7 cellular contexts compared by ENCODE assay signal in the genomic region with DNA sequence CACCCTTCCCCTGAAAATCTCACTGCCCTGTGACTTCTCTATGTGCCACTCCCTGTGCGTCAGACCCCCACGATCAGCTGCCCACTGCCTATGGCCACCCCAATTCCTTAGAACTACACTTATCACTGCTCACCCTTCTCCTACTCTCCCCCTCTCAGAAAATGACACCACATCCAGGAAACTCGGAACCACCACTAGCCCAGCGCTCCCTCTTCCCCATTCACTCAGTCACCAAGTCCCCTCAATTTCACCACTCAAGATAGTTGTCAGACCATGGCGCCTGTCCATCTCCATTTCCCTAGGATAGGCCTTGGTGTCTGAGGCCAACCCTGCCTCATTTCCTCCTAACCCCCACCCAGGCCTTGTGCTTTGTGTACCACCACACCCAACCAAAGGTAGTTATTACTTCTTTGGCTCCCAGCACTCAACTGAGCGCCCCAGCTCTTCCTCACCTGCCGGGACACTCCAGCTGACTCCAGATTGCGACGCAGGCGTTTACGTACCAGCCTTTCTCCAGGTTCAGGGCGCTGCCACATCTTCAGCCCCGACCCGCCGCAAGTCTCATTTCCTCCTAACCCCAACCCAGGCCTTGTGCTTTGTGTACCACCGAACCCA. TPM values are rescaled to one million over a fixed set of nuclear protein-coding genes. Genes with fewer than 3 reads are reported as not detected.
A peak's percentile ranks its signal among the peaks of the same experiment; 100 is the strongest.
DNase-seq lines count a peak whose midpoint lies in the region; ATAC-seq lines count a peak whose summit lies in the region.
"Not testable (repeated sequence)": the region's sequence is repeated elsewhere in the genome, so short reads cannot be mapped to it uniquely, and the experiment has no call there.

No MANE protein-coding gene starts in this region.

- peak overlapping the region; percentile 43 for H4K12ac ChIP-seq in trophoblast cell (ENCODE audit: low read depth, low read length)

- not testable (repeated sequence) for H3K79me1 ChIP-seq in trophoblast cell (ENCODE audit: low read length)

- peak; percentile 25 for DNase-seq in NCI-H1105 (lab: John Stamatoyannopoulos, UW)
- not testable (repeated sequence) for DNase-seq in activated T-cell treated with anti-CD3 and anti-CD28 coated beads, Interleukin-2, amount 50 U/mL, for 4 hours; effector memory CD8-positive, alpha-beta T cell; trophoblast cell

- not testable (repeated sequence) for H3K27me3 ChIP-seq in layer of hippocampus (ENCODE audit: control insufficient read depth, insufficient read depth, low read length); trophoblast cell (ENCODE audit: insufficient read depth, low read length)

- H2BK5ac ChIP-seq in trophoblast cell (ENCODE audit: low read depth, low read length, poor library complexity): not testable (repeated sequence)

- WGBS in trophoblast cell (ENCODE audit: extremely low coverage, insufficient coverage, insufficient read length): no CpG with 5 or more reads among the region's 16 CpGs

- not testable (repeated sequence) for H3K27me3 Mint-ChIP-seq in activated T-cell treated with anti-CD3 and anti-CD28 coated beads, Interleukin-2, amount 50 U/mL, for 4 hours (ENCODE audit: low read depth); effector memory CD8-positive, alpha-beta T cell

- peak overlapping the region; percentile 49 for H4K91ac ChIP-seq in trophoblast cell (ENCODE audit: low read depth, low read length)

- H2BK12ac ChIP-seq in trophoblast cell (ENCODE audit: low read length): not testable (repeated sequence)

- not testable (repeated sequence) for H3K23ac ChIP-seq in trophoblast cell (ENCODE audit: low read length)

- peak overlapping the region; percentile 93 for H3K4me3 Mint-ChIP-seq in activated T-cell treated with anti-CD3 and anti-CD28 coated beads, Interleukin-2, amount 50 U/mL, for 4 hours
- peak overlapping the region; percentile 94 to 95 for H3K4me3 Mint-ChIP-seq in effector memory CD8-positive, alpha-beta T cell

- peak overlapping the region; percentile 80 for H3K27ac ChIP-seq in layer of hippocampus (ENCODE audit: low read depth, low read length)
- not testable (repeated sequence) for H3K27ac ChIP-seq in trophoblast cell (ENCODE audit: low read depth, low read length)

- not testable (repeated sequence) for H3K4me1 ChIP-seq in trophoblast cell (ENCODE audit: control insufficient read depth in 1 of 2, insufficient read depth in 2 of 2, low read length in 2 of 2)

- H3K9me3 Mint-ChIP-seq in activated T-cell treated with anti-CD3 and anti-CD28 coated beads, Interleukin-2, amount 50 U/mL, for 4 hours; effector memory CD8-positive, alpha-beta T cell: not testable (repeated sequence)

- H3K9me3 ChIP-seq in trophoblast cell (ENCODE audit: insufficient read depth, low read depth, low read length): not testable (repeated sequence)

- peak overlapping the region; percentile 12 for H2BK120ac ChIP-seq in trophoblast cell (ENCODE audit: insufficient read depth, low read length, poor library complexity)

- peak overlapping the region; percentile 2 for H3K4ac ChIP-seq in trophoblast cell (ENCODE audit: low read depth, low read length)

- H3K4me1 Mint-ChIP-seq in activated T-cell treated with anti-CD3 and anti-CD28 coated beads, Interleukin-2, amount 50 U/mL, for 4 hours (ENCODE audit: low read depth): peaks cover 21% of the 10 kb centered on the region
- peaks cover 15 to 21% of the 10 kb centered on the region in 2 donors for H3K4me1 Mint-ChIP-seq in effector memory CD8-positive, alpha-beta T cell (ENCODE audit: low read depth in 2 of 2)

- H2AK5ac ChIP-seq in trophoblast cell (ENCODE audit: low read length): not testable (repeated sequence)

- H2AFZ ChIP-seq in trophoblast cell (ENCODE audit: insufficient read depth, low read length, poor library complexity): peak overlapping the region; percentile 74

- H3K36me3 ChIP-seq in trophoblast cell (ENCODE audit: control insufficient read depth in 1 of 2, insufficient read depth in 2 of 2, low read length in 2 of 2): not testable (repeated sequence)

- peak overlapping the region; percentile 65 for H3K14ac ChIP-seq in trophoblast cell (ENCODE audit: low read length)

- peak overlapping the region; percentile 54 for H3K4me2 ChIP-seq in trophoblast cell (ENCODE audit: low read length)

- H3K9ac ChIP-seq in trophoblast cell (ENCODE audit: low read length): peak overlapping the region; percentile 24

- peaks cover 12% of the 10 kb centered on the region for H3K36me3 Mint-ChIP-seq in activated T-cell treated with anti-CD3 and anti-CD28 coated beads, Interleukin-2, amount 50 U/mL, for 4 hours (ENCODE audit: insufficient read depth)
- H3K36me3 Mint-ChIP-seq in effector memory CD8-positive, alpha-beta T cell (ENCODE audit: insufficient read depth): not testable (repeated sequence)

- H3K27ac Mint-ChIP-seq in effector memory CD8-positive, alpha-beta T cell: peak overlapping the region; percentile 93 to 98

- ATAC-seq in GM18517 (IDR thresholded peaks at IDR 0.05; ENCODE audit: unreplicated experiment) (peak; percentile 23), HG02840 (IDR thresholded peaks at IDR 0.05; ENCODE audit: low FRiP score, unreplicated experiment) (peak; percentile 1)
- ATAC-seq in activated T-cell treated with anti-CD3 and anti-CD28 coated beads, Interleukin-2, amount 50 U/mL, for 4 hours: peak in 1 of 2 donors; percentile 7
- not testable (repeated sequence) for ATAC-seq in effector memory CD8-positive, alpha-beta T cell (replicated peaks)

- H3K18ac ChIP-seq in trophoblast cell (ENCODE audit: low read length): peak overlapping the region; percentile 16

- H4K8ac ChIP-seq in trophoblast cell (ENCODE audit: low read depth, low read length): peak overlapping the region; percentile 86

- H3K79me2 ChIP-seq in trophoblast cell (ENCODE audit: control insufficient read depth, insufficient read depth, low read length, poor library complexity): not testable (repeated sequence)

- H3K4me3 ChIP-seq in trophoblast cell (ENCODE audit: low read depth, low read length): peak overlapping the region; percentile 76

RNA-seq across cellular contexts. Expression of a gene that starts 0.6 kb away (rescaled TPM):
- 1 to 10 TPM; 2.7 to 3.6 (median 3.5) TPM for total RNA-seq in activated T-cell treated with anti-CD3 and anti-CD28 coated beads, Interleukin-2, amount 50 U/mL, for 4 hours
- 5.8 and 6.6 TPM in 2 replicates for polyA plus RNA-seq in trophoblast cell (2013)
